In the genomic region with DNA sequence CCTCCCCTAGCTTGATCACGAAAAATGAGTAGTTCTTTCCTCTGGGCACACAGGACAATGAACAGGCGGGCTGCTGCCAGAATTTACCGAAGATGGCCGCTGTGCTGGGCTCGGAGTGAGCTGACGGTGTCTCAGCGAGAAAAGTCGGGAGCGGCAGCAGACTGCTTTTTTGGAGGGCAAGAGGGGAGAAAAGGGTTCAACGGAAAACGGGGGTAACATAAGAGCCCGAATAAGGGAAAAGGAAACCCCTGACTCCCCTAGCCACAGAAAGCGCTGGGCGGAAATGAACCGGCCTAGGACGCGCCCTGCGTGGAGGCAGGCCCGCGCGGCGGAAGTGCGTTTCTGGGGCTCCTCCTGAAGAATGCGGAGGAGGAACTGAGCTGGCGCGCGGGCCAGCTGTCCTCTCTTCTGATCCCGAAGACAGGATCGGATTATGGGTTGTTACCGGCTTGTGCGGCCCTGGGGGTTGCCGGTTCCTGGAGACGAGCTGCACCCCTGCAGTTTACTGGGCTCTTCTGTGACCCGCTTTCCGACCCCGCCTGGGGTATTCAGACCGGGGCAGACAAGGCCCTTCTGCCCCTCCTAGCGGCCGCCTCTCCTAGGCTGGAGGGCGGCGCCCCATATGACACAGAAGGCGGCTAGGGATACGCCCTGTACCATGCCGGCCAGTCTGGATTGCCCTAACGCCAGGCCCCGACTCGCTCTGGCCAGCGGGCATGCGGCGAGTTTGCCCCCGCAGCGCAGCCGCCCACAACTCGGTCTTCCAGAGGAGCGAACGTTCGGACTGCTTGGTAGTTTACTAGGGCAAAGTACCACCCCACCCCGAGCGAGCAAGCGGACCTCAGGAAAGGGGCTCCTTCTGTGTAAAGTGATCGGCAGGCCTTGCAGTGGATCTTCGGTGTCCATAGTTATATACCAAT, we compare ENCODE assay signal across 8 cellular contexts. TPM values are rescaled to one million over a fixed set of nuclear protein-coding genes. Genes with fewer than 3 reads are reported as not detected.
DNase-seq lines count a peak whose midpoint lies in the region; ATAC-seq and TF ChIP-seq lines count a peak whose summit lies in the region.

No MANE protein-coding gene starts in this region.

- WGBS in neuronal stem cell (ENCODE audit: extremely low coverage in 2 of 2, insufficient read length in 2 of 2, insufficient replicate concordance in 1 of 2), 2 donors, result no CpG with 5 or more reads among the region's 62 CpGs

- no peak overlapping the region for H4K8ac ChIP-seq in neuronal stem cell (ENCODE audit: low read depth, low read length)

- peaks cover 35% of the 10 kb centered on the region for H3K36me3 ChIP-seq in KOPT-K1 (ENCODE audit: insufficient read depth, low read length)
- H3K36me3 ChIP-seq in neuronal stem cell (replicated peaks in 1 of 2; ENCODE audit: control insufficient read depth in 2 of 2, insufficient read depth in 2 of 2, low read length in 2 of 2), result peaks cover 3 to 48% of the 10 kb centered on the region in 2 donors

- peak overlapping the region; percentile 90 for H3K27ac ChIP-seq in KOPT-K1 (ENCODE audit: low read depth, low read length, poor library complexity, severe bottlenecking)
- H3K27ac ChIP-seq in foreskin keratinocyte, result peak overlapping the region; percentile 92
- H3K27ac ChIP-seq in neuronal stem cell (replicated peaks; ENCODE audit: low read length), result peak overlapping the region; percentile 78
- peak overlapping the region; percentile 92 for H3K27ac ChIP-seq in substantia nigra (ENCODE audit: low read depth, low read length, poor library complexity, severe bottlenecking)

- H3K23ac ChIP-seq in neuronal stem cell (ENCODE audit: low read depth, low read length, poor library complexity), result peak overlapping the region; percentile 95

- peak overlapping the region; percentile 84 for H2AFZ ChIP-seq in neuronal stem cell (ENCODE audit: low read length)

- peak overlapping the region; percentile 51 to 79 for H3K4me3 ChIP-seq in neuronal stem cell (ENCODE audit: low read length in 2 of 2)

- peak; percentile 89 for DNase-seq in ELF-1 (ENCODE audit: low read depth, low spot score)
- DNase-seq in activated gamma-delta T cell (lab: John Stamatoyannopoulos, UW), result peak; percentile 71
- DNase-seq in foreskin keratinocyte, result peak; percentile 72 to 85
- DNase-seq in neuronal stem cell (ENCODE audit: low spot score), result peak; percentile 72
- DNase-seq in substantia nigra (lab: John Stamatoyannopoulos, UW), result peak; percentile 58 to 96 (median 87)

- no peaks in the 10 kb centered on the region for H3K79me1 ChIP-seq in neuronal stem cell (ENCODE audit: low read depth, low read length)

- peak overlapping the region; percentile 59 for H3K4me2 ChIP-seq in neuronal stem cell (ENCODE audit: insufficient read depth, low read length, poor library complexity, severe bottlenecking)

- peak; percentile 82 for TF ChIP-seq POLR2A in Raji (IDR thresholded peaks at IDR 0.05; ENCODE audit: insufficient read depth, low read depth, low read length)

- peak overlapping the region; percentile 68 for H3K18ac ChIP-seq in neuronal stem cell (ENCODE audit: low read length)

- H2BK15ac ChIP-seq in neuronal stem cell (ENCODE audit: low read length), result no peak overlapping the region

- H3K27me3 ChIP-seq in foreskin keratinocyte, result no peaks in the 10 kb centered on the region
- no peaks in the 10 kb centered on the region for H3K27me3 ChIP-seq in neuronal stem cell (ENCODE audit: control insufficient read depth in 3 of 3, insufficient read depth in 3 of 3, low read depth in 1 of 3, low read length in 3 of 3)

- H2BK5ac ChIP-seq in neuronal stem cell (ENCODE audit: low read length), result no peak overlapping the region

- peak overlapping the region; percentile 86 for H3K9ac ChIP-seq in neuronal stem cell (ENCODE audit: low read depth, low read length, poor library complexity)

- H2BK12ac ChIP-seq in neuronal stem cell (ENCODE audit: low read length), result no peak overlapping the region

- no peak overlapping the region for H2AK5ac ChIP-seq in neuronal stem cell (ENCODE audit: low read depth, low read length)

- no peak overlapping the region for H3K14ac ChIP-seq in neuronal stem cell (ENCODE audit: low read length)

- peak; percentile 82 for ATAC-seq in GM21786 (IDR thresholded peaks at IDR 0.05; ENCODE audit: unreplicated experiment)
- peak; percentile 89 for ATAC-seq in foreskin keratinocyte

- H2BK120ac ChIP-seq in neuronal stem cell (ENCODE audit: low read depth, low read length), result no peak overlapping the region

- H3K9me3 ChIP-seq in KOPT-K1 (ENCODE audit: insufficient read depth, low read length, poor library complexity, severe bottlenecking), result no peaks in the 10 kb centered on the region
- no peaks in the 10 kb centered on the region for H3K9me3 ChIP-seq in neuronal stem cell (replicated peaks in 1 of 2; ENCODE audit: control insufficient read depth in 2 of 2, insufficient read depth in 1 of 2, low read depth in 1 of 2, low read length in 2 of 2)

- peak; percentile 68 for TF ChIP-seq CTCF in foreskin keratinocyte (conservative IDR thresholded peaks at IDR 0.05)

- H3K4me1 ChIP-seq in foreskin keratinocyte, result peaks cover 58% of the 10 kb centered on the region
- peaks cover 12 to 41% of the 10 kb centered on the region in 2 donors for H3K4me1 ChIP-seq in neuronal stem cell (ENCODE audit: control insufficient read depth in 2 of 2, insufficient read depth in 1 of 2, low read depth in 1 of 2, low read length in 2 of 2)

- no peak overlapping the region for H3K4ac ChIP-seq in neuronal stem cell (ENCODE audit: low read length)

- no peak overlapping the region for H4K91ac ChIP-seq in neuronal stem cell (ENCODE audit: low read depth, low read length, poor library complexity)

RNA-seq across cellular contexts. Expression of a gene that starts 30.1 kb away (rescaled TPM):
- total RNA-seq in foreskin keratinocyte, result 35.4 and 37.4 TPM in 2 replicates
- 4.5 and 5.6 TPM in 2 replicates for polyA plus RNA-seq in foreskin keratinocyte
- polyA plus RNA-seq in neuronal stem cell (2013, experiment 1 of 2), result 55.8 TPM
- 60.0 TPM for polyA plus RNA-seq in neuronal stem cell (2013, experiment 2 of 2)

Comparison
In these comparisons a context has a peak if more than half of its experiments do, and no peak if none do; other contexts are left out.
1. Peak in every context shown above with its lines: DNase-seq, ATAC-seq, H3K4me3 ChIP-seq and H3K27ac ChIP-seq.